11 cellular contexts compared by ENCODE assay signal in the genomic region with DNA sequence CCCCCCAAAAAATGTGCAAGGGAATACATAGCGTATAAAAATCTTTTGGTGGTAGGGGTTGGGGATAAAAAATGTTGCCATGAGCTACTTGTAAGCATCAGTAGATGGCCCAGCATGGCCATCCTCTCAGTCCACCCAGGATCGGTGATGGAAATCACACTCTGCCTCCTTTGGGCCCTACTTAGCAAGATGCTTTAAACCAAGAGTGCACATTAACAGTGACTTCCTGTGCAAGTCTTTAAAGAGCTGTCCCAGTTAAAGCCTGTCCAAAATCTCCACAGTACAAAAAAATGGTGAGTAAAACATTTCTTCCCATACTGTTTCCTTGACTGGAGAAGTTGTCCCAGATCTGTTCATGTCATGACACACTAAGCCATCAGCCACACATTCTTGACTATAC. TPM values are rescaled to one million over a fixed set of nuclear protein-coding genes. Genes with fewer than 3 reads are reported as not detected.
DNase-seq lines count a peak whose midpoint lies in the region; ATAC-seq and TF ChIP-seq lines count a peak whose summit lies in the region.
"Had no signal": no experiment of that assay in that cellular context is flagged by ENCODE, and none has a peak within 500 bp of the region (broad histone marks: within the 10 kb centered on the region; RNA-seq: fewer than 3 reads in every experiment).

No MANE protein-coding gene starts in this region.

- ATAC-seq in GM21786 (IDR thresholded peaks at IDR 0.05; ENCODE audit: unreplicated experiment) (peak; percentile 27), HG03521 (IDR thresholded peaks at IDR 0.05; ENCODE audit: unreplicated experiment) (no peak), psoas muscle (no peak), foreskin keratinocyte (no peak)

- intact Hi-C loops in psoas muscle (cut with DNase I) = no loop called here

- H3K4me1 ChIP-seq in mesodermal cell (ENCODE audit: control insufficient read depth, insufficient read depth, low read length, poor library complexity, severe bottlenecking) = peaks cover under 1% of the 10 kb centered on the region
- no peaks in the 10 kb centered on the region for H3K4me1 ChIP-seq in endodermal cell (ENCODE audit: control insufficient read depth, insufficient read depth, low read length)
- H3K4me1 ChIP-seq in psoas muscle = peaks cover 14% of the 10 kb centered on the region
- H3K4me1 ChIP-seq in foreskin keratinocyte = no peaks in the 10 kb centered on the region

- peaks cover 8% of the 10 kb centered on the region for H3K9me3 Mint-ChIP-seq in endodermal cell

- no peak for DNase-seq in SK-N-MC (ENCODE audit: low read depth, low spot score)
- DNase-seq in endodermal cell = no peak
- no peak for DNase-seq in psoas muscle
- no peak for DNase-seq in foreskin keratinocyte
- DNase-seq: HCEC 1CT, heart left ventricle, mesenchymal stem cell had no signal

- H3K27ac ChIP-seq in SK-N-MC (peak overlapping the region; percentile 39; the same call in 1 of the 2 replicates), mesodermal cell (ENCODE audit: low read depth, low read length, severe bottlenecking) (peak overlapping the region; percentile 74), endodermal cell (ENCODE audit: low read depth, low read length) (no peak overlapping the region), psoas muscle (no peak overlapping the region), foreskin keratinocyte (no peak overlapping the region)

- H3K4me3 ChIP-seq in GM08714 (ENCODE audit: low read length) (peak overlapping the region; percentile 36; the same call in 1 of the 2 replicates), SK-N-MC (no peak overlapping the region), mesodermal cell (ENCODE audit: extremely low read depth, insufficient read depth, low read length, poor library complexity, severe bottlenecking) (no peak overlapping the region), endodermal cell (ENCODE audit: low read length) (no peak overlapping the region), psoas muscle (no peak overlapping the region)

- H3K36me3 ChIP-seq in SK-N-MC (ENCODE audit: insufficient read depth, low read length) = no peaks in the 10 kb centered on the region
- no peaks in the 10 kb centered on the region for H3K36me3 ChIP-seq in mesodermal cell (ENCODE audit: control insufficient read depth, insufficient read depth, low read length)
- no peaks in the 10 kb centered on the region for H3K36me3 ChIP-seq in endodermal cell (ENCODE audit: control insufficient read depth, insufficient read depth, low read length)
- H3K36me3 ChIP-seq in psoas muscle (ENCODE audit: insufficient read depth in 1 of 2, low read depth in 1 of 2) = no peaks in the 10 kb centered on the region
- H3K36me3 ChIP-seq: heart left ventricle had no signal

- WGBS in mesodermal cell (ENCODE audit: insufficient coverage in 2 of 2), 2 experiments = 100% methylated on average over 1 of the region's 2 CpGs
- WGBS in endodermal cell (ENCODE audit: insufficient coverage in 1 of 2, insufficient read length in 1 of 2), 2 experiments = 97 to 100% methylated on average over 2 of the region's 2 CpGs
- 93 to 98% (median 97%) methylated on average over 2 of the region's 2 CpGs for WGBS in psoas muscle, 3 donors

- no peak overlapping the region for H3K4me3 Mint-ChIP-seq in endodermal cell

- no peak for TF ChIP-seq CTCF in endodermal cell (conservative IDR thresholded peaks at IDR 0.05)
- no peak for TF ChIP-seq CTCF in psoas muscle (IDR thresholded peaks at IDR 0.05)
- no peak for TF ChIP-seq CTCF in foreskin keratinocyte (conservative IDR thresholded peaks at IDR 0.05)

- no peaks in the 10 kb centered on the region for H3K27me3 Mint-ChIP-seq in endodermal cell (ENCODE audit: insufficient read depth)

- peaks cover 3% of the 10 kb centered on the region for H3K36me3 Mint-ChIP-seq in endodermal cell (ENCODE audit: low read depth)

- H3K9ac ChIP-seq in SK-N-MC (ENCODE audit: insufficient read length) (no peak overlapping the region), endodermal cell (ENCODE audit: extremely low read depth, low read length, poor library complexity, severe bottlenecking) (no peak overlapping the region)

- H3K27ac Mint-ChIP-seq in endodermal cell = no peak overlapping the region

- peaks cover 6% of the 10 kb centered on the region for H3K4me1 Mint-ChIP-seq in endodermal cell

- H3K9me3 ChIP-seq in SK-N-MC (ENCODE audit: low read depth, low read length) (no peaks in the 10 kb centered on the region), mesodermal cell (ENCODE audit: control insufficient read depth, low read length) (no peaks in the 10 kb centered on the region), endodermal cell (ENCODE audit: control insufficient read depth, low read length) (no peaks in the 10 kb centered on the region), psoas muscle (no peaks in the 10 kb centered on the region)

- H3K27me3 ChIP-seq in endodermal cell (ENCODE audit: control insufficient read depth, insufficient read depth, low read length, poor library complexity, severe bottlenecking) (no peaks in the 10 kb centered on the region), psoas muscle (ENCODE audit: insufficient read depth in 3 of 3, low read length in 2 of 3) (no peaks in the 10 kb centered on the region), foreskin keratinocyte (no peaks in the 10 kb centered on the region)
- H3K27me3 ChIP-seq: heart left ventricle had no signal

RNA-seq across cellular contexts. Expression of a gene that starts 18.0 kb away (rescaled TPM):
- 5.1 TPM for polyA plus RNA-seq in mesodermal cell (2013, experiment 1 of 2)
- polyA plus RNA-seq in mesodermal cell (2013, experiment 2 of 2) = 6.2 TPM
- total RNA-seq in endodermal cell (10 to 100 TPM in 1 of 2 donors, 1 to 10 TPM in 1; 6.2 to 10.6 TPM), psoas muscle (1 to 10 TPM; 1.7 to 9.3 (median 8.5) TPM), foreskin keratinocyte (0.99 and 2.0 TPM in 2 replicates)
- polyA plus RNA-seq in endodermal cell (2013, experiment 1 of 2) = 3.2 TPM
- 2.2 TPM for polyA plus RNA-seq in endodermal cell (2013, experiment 2 of 2)
- polyA plus RNA-seq in psoas muscle (under 1 TPM; 0.35 to 0.93 (median 0.40) TPM), foreskin keratinocyte (0.07 and 0.37 TPM in 2 replicates)

Comparison
In these comparisons a context has a peak if more than half of its experiments do, and no peak if none do; other contexts are left out.
1. H3K27ac ChIP-seq: peak in SK-N-MC (single experiment) and mesodermal cell (single experiment); none in endodermal cell (single experiment), psoas muscle (single experiment) and foreskin keratinocyte (single experiment).